In genomic region chr15:51888593-51889195, GRCh38 we compare ENCODE assay signal across 8 cellular contexts. TPM values are rescaled to one million over a fixed set of nuclear protein-coding genes. Genes with fewer than 3 reads are reported as not detected.
DNase-seq lines count a peak whose midpoint lies in the region; ATAC-seq lines count a peak whose summit lies in the region.

No MANE protein-coding gene starts in this region.

- DNase-seq in DMS53 treated with DMSO at 0.1 percent for 48 hours (lab: John Stamatoyannopoulos, UW; ENCODE audit: unreplicated experiment) (peak; percentile 13), LoVo (ENCODE audit: low spot score) (peak; percentile 50), astrocyte of the hippocampus (ENCODE audit: low read depth, low spot score) (peak; percentile 31), left lobe of liver (ENCODE audit: low spot score) (no peak), NCI-H510A treated with DMSO at 0.1 percent for 48 hours (lab: John Stamatoyannopoulos, UW) (no peak)

- ATAC-seq in left lobe of liver: peak; percentile 83
- ATAC-seq in GM18867 (IDR thresholded peaks at IDR 0.05; ENCODE audit: unreplicated experiment): no peak
- ATAC-seq in GM18907 (IDR thresholded peaks at IDR 0.05; ENCODE audit: unreplicated experiment): no peak
- no peak for ATAC-seq in activated CD4-positive, CD25-positive, alpha-beta regulatory T cell treated with anti-CD3 and anti-CD28 coated beads, Interleukin-2, amount 50 U/mL, for 24 hours

RNA-seq across cellular contexts. Expression of gene TMOD3, which starts 59.2 kb away (rescaled TPM):
- total RNA-seq in left lobe of liver: 21.2 TPM

Comparison
In these comparisons a context has a peak if more than half of its experiments do, and no peak if none do; other contexts are left out.
1. DNase-seq: peak in DMS53 treated with DMSO at 0.1 percent for 48 hours (single experiment), LoVo (single experiment) and astrocyte of the hippocampus (single experiment); none in left lobe of liver (single experiment) and NCI-H510A treated with DMSO at 0.1 percent for 48 hours (single experiment).